8 cellular contexts compared by ENCODE assay signal in the genomic region with DNA sequence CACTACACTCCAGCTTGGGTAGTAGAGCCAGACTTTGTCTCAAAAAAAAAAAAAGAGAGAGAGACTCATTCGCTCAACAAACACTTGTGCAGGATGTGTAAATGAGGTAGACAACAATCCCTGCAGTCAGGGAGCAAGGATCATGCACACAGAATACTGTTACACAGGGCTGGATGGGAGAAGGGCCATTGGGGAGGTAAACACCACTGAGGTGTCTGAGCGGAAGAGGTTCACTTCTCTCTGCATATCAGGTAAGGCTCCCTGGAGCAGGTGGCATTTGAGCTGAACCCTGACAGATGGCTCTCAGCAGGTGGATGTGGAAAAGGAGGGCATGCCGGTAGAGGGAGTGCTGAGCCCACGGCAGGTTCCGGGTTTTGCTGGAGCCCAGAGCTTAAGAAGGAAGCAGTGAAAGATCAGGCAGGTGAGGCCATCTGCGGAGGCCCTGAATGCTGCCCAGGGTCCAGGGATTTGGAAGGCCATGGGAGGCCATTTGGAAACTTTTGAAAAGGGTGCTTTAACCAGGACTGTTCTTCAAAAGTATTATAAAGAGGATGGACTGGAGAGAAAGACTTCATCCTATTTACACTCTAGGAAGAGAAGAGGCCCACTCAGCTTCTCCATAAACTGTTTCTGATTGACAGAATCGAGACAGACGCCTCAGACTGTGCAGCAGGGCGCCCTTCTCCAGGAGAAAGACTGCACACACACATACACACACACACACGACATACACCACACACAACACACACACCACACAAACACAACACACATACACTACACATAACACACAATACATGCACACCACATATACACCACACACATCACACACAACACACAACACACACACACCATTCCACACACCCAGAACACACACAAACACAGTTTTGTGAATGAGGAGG.
DNase-seq lines count a peak whose midpoint lies in the region; ATAC-seq and TF ChIP-seq lines count a peak whose summit lies in the region.

No MANE protein-coding gene starts in this region.

- peak; percentile 31 for TF ChIP-seq CTCF in DOHH2 (IDR thresholded peaks at IDR 0.05; ENCODE audit: low read depth, low read length, poor library complexity, severe bottlenecking)

- no peaks in the 10 kb centered on the region for H3K4me1 ChIP-seq in DOHH2 (ENCODE audit: control insufficient read depth, low read length)

- H3K27me3 ChIP-seq in DOHH2 (ENCODE audit: control insufficient read depth, low read length), result no peaks in the 10 kb centered on the region

- DNase-seq in NCI-H526 treated with DMSO at 0.1 percent for 48 hours (lab: John Stamatoyannopoulos, UW) (peak; percentile 92), activated T-cell treated with anti-CD3 and anti-CD28 coated beads for 4 hours (peak; percentile 4), iris pigment epithelial cell (ENCODE audit: low read depth) (peak; percentile 10), hypothalamus (lab: John Stamatoyannopoulos, UW) (no peak), kidney glomerular epithelial cell (lab: John Stamatoyannopoulos, UW) (no peak)

- H3F3A ChIP-seq in DOHH2 (ENCODE audit: control insufficient read depth, insufficient read depth), result no peaks in the 10 kb centered on the region

- H3K9me2 ChIP-seq in DOHH2 (replicated peaks; ENCODE audit: control insufficient read depth, low read length), result no peaks in the 10 kb centered on the region

- no peaks in the 10 kb centered on the region for H3K36me3 ChIP-seq in DOHH2 (ENCODE audit: control insufficient read depth, low read length)

- no peak overlapping the region for H3K27ac ChIP-seq in DOHH2 (ENCODE audit: low read depth, low read length)

- no peaks in the 10 kb centered on the region for H3K79me2 ChIP-seq in DOHH2 (ENCODE audit: control insufficient read depth, low read length)

- H4K20me1 ChIP-seq in DOHH2 (ENCODE audit: control insufficient read depth, insufficient read depth, low read depth, low read length), result no peaks in the 10 kb centered on the region

- no peak overlapping the region for H3K4me3 ChIP-seq in DOHH2 (ENCODE audit: low read length)

- H3K4me2 ChIP-seq in DOHH2 (ENCODE audit: low read length), result no peak overlapping the region

- H3K9me3 ChIP-seq in DOHH2 (ENCODE audit: control insufficient read depth, insufficient read depth, low read length), result no peaks in the 10 kb centered on the region

- ATAC-seq in HG02885 (IDR thresholded peaks at IDR 0.05; ENCODE audit: poor library complexity, unreplicated experiment) (peak; percentile 56), GM21619 (IDR thresholded peaks at IDR 0.05; ENCODE audit: unreplicated experiment) (no peak)

Comparison
In these comparisons a context has a peak if more than half of its experiments do, and no peak if none do; other contexts are left out.
1. DNase-seq: peak in NCI-H526 treated with DMSO at 0.1 percent for 48 hours (single experiment), activated T-cell treated with anti-CD3 and anti-CD28 coated beads for 4 hours (single experiment) and iris pigment epithelial cell (single experiment); none in hypothalamus (0 of 51) and kidney glomerular epithelial cell (single experiment).